10 cellular contexts compared by ENCODE assay signal in the genomic region with DNA sequence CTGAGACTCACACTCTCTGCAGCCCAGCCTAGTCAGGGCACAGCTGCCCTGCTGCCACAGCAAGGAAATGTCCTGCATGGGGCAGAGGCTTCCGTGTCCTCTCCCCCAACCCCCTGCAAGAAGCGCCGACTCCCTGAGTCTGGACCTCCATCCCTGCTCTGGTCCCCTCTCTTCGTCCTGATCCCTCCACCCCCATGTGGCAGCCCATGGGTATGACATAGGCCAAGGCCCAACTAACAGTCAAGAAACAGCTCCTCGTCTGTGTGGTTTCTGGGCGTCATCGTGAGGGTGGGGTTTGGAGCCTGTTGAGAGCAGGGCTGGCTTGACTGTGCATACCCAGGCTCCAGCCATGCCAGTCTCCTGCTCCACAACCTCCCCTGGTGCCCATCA. TPM values are rescaled to one million over a fixed set of nuclear protein-coding genes. Genes with fewer than 3 reads are reported as not detected.
DNase-seq lines count a peak whose midpoint lies in the region; ATAC-seq and TF ChIP-seq lines count a peak whose summit lies in the region.
"Had no signal": no experiment of that assay in that cellular context is flagged by ENCODE, and none has a peak within 500 bp of the region (broad histone marks: within the 10 kb centered on the region; RNA-seq: fewer than 3 reads in every experiment).

No MANE protein-coding gene starts in this region.

- H3K4me1 Mint-ChIP-seq in activated T-cell treated with anti-CD3 and anti-CD28 coated beads, Interleukin-2, amount 50 U/mL, for 4 hours (ENCODE audit: low read depth), result peaks cover 4% of the 10 kb centered on the region

- H3K4me3 ChIP-seq in right lobe of liver (no peak overlapping the region), testis (no peak overlapping the region)

- WGBS in right lobe of liver (ENCODE audit: insufficient coverage, low coverage, low lambda C conversion rate, missing lambda C conversion rate), result 62% methylated on average over 3 of the region's 7 CpGs
- WGBS in testis, 2 donors, result 83 to 87% methylated on average over 5 to 7 of the region's 7 CpGs

- H3K36me3 ChIP-seq in right lobe of liver, result peaks cover 0 to 17% (median 4%) of the 10 kb centered on the region in 4 donors
- H3K36me3 ChIP-seq in testis (ENCODE audit: low read depth, missing control alignments), result no peaks in the 10 kb centered on the region

- H3K27me3 ChIP-seq in right lobe of liver (no peaks in the 10 kb centered on the region), testis (no peaks in the 10 kb centered on the region)

- H3K9me3 ChIP-seq in right lobe of liver (no peaks in the 10 kb centered on the region), testis (no peaks in the 10 kb centered on the region)

- H3K27ac ChIP-seq in right lobe of liver (no peak overlapping the region), testis (no peak overlapping the region)

- intact Hi-C loops in right lobe of liver (cut with DNase I) (no loop called here), testis (cut with DNase I; ENCODE audit: low total_unique reads) (no loop called here)

- no peak overlapping the region for H3K4me3 Mint-ChIP-seq in activated T-cell treated with anti-CD3 and anti-CD28 coated beads, Interleukin-2, amount 50 U/mL, for 4 hours
- H3K4me3 Mint-ChIP-seq: stimulated activated naive CD8-positive, alpha-beta T cell treated with anti-CD3 and anti-CD28 coated beads, Interleukin-15, Interleukin-2, amounts not matched to agents 100 ng/mL and 50 ng/mL, for 24 hours had no signal

- TF ChIP-seq CTCF in right lobe of liver (IDR thresholded peaks at IDR 0.05) (no peak), testis (IDR thresholded peaks at IDR 0.05) (peak in 1 of 3 experiments; percentile 35)

- peak; percentile 40 for DNase-seq in DMS53 (lab: John Stamatoyannopoulos, UW)
- no peak for DNase-seq in DMS53 treated with DMSO at 0.1 percent for 48 hours (lab: John Stamatoyannopoulos, UW; ENCODE audit: unreplicated experiment)
- no peak for DNase-seq in activated T-cell treated with anti-CD3 and anti-CD28 coated beads, Interleukin-2, amount 50 U/mL, for 4 hours
- DNase-seq in right lobe of liver, result peak in 1 of 3 donors; percentile 32
- DNase-seq in testis, result no peak

- H3K9me3 Mint-ChIP-seq in activated T-cell treated with anti-CD3 and anti-CD28 coated beads, Interleukin-2, amount 50 U/mL, for 4 hours, result no peaks in the 10 kb centered on the region
- H3K9me3 Mint-ChIP-seq: stimulated activated naive CD8-positive, alpha-beta T cell treated with anti-CD3 and anti-CD28 coated beads, Interleukin-15, Interleukin-2, amounts not matched to agents 100 ng/mL and 50 ng/mL, for 24 hours had no signal

- TF ChIP-seq POLR2A in right lobe of liver (IDR thresholded peaks at IDR 0.05) (no peak), testis (IDR thresholded peaks at IDR 0.05) (no peak)

- ATAC-seq in HG03565 (IDR thresholded peaks at IDR 0.05; ENCODE audit: unreplicated experiment) (peak; percentile 77), right lobe of liver (peak in 3 of 4 donors; percentile 4 to 16 (median 12)), GM19324 (IDR thresholded peaks at IDR 0.05; ENCODE audit: low FRiP score, unreplicated experiment) (no peak), HG02870 (IDR thresholded peaks at IDR 0.05; ENCODE audit: unreplicated experiment) (no peak)
- peak; percentile 42 to 82 for ATAC-seq in activated T-cell treated with anti-CD3 and anti-CD28 coated beads, Interleukin-2, amount 50 U/mL, for 4 hours

- H3K36me3 Mint-ChIP-seq in activated T-cell treated with anti-CD3 and anti-CD28 coated beads, Interleukin-2, amount 50 U/mL, for 4 hours (ENCODE audit: insufficient read depth), result no peaks in the 10 kb centered on the region

- H3K4me1 ChIP-seq in right lobe of liver (peaks cover 0 to under 1% (median 0%) of the 10 kb centered on the region in 4 donors), testis (no peaks in the 10 kb centered on the region)

- H3K27me3 Mint-ChIP-seq in activated T-cell treated with anti-CD3 and anti-CD28 coated beads, Interleukin-2, amount 50 U/mL, for 4 hours (ENCODE audit: low read depth), result no peaks in the 10 kb centered on the region
- H3K27me3 Mint-ChIP-seq: stimulated activated naive CD8-positive, alpha-beta T cell treated with anti-CD3 and anti-CD28 coated beads, Interleukin-15, Interleukin-2, amounts not matched to agents 100 ng/mL and 50 ng/mL, for 24 hours had no signal

RNA-seq across cellular contexts. Expression of gene FAAH, which starts 19.5 kb away (rescaled TPM):
- 10 to 100 TPM in 1 of 3 donors, 1 to 10 TPM in 2; 7.5 to 10.4 (median 8.4) TPM for total RNA-seq in activated T-cell treated with anti-CD3 and anti-CD28 coated beads, Interleukin-2, amount 50 U/mL, for 4 hours
- total RNA-seq in right lobe of liver (10 to 100 TPM; 26.6 to 48.7 (median 33.5) TPM), testis (10 to 100 TPM; 55.8 to 72.0 TPM)
- polyA plus RNA-seq in testis (ENCODE audit: insufficient read depth, low read depth, low replicate concordance), result 113 TPM
- total RNA-seq: RPMI7951 had no signal

Comparison
In these comparisons a context has a peak if more than half of its experiments do, and no peak if none do; other contexts are left out.
1. ATAC-seq: peak in HG03565 (single experiment), activated T-cell treated with anti-CD3 and anti-CD28 coated beads, Interleukin-2, amount 50 U/mL, for 4 hours (2 of 2) and right lobe of liver (3 of 4); none in GM19324 (single experiment) and HG02870 (single experiment).